1 cellular context compared by ENCODE assay signal in the genomic region with DNA sequence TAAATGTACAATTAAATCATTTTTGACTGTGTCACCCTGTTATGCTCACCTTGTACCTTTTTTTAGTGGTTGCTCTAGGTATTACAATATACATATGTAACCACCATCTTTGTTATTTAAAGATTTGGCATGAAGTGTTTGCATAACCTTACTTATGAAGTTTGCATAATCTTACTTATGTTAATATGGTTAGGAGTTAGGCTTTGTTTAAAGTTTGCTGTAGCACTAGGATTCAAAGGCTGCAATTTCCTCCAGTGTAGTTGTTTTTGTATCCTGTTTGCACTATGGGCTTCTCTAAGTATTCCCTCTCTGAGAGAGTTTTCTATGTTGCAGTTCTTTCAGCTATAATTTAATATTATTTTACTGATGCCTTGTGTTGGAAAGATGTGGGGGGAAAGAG.
TF ChIP-seq lines count a peak whose summit lies in the region.

No MANE protein-coding gene starts in this region.

TF ChIP-seq in HepG2, 621 proteins besides CTCF, POLR2A, EP300 and RAD21:
- TF ChIP-seq CENPX (CRISPR knock-in tag; IDR thresholded peaks at IDR 0.05) (no peak), TGIF2 (CRISPR knock-in tag; IDR thresholded peaks at IDR 0.05) (no peak), ZNF547 (CRISPR knock-in tag; IDR thresholded peaks at IDR 0.05) (no peak), ZNF737 (CRISPR knock-in tag; IDR thresholded peaks at IDR 0.05; ENCODE audit: borderline replicate concordance) (no peak), ZNF761 (CRISPR knock-in tag; conservative IDR thresholded peaks at IDR 0.05) (no peak), ZNF468 (CRISPR knock-in tag; IDR thresholded peaks at IDR 0.05) (no peak)
- TF ChIP-seq, protein P1, sequence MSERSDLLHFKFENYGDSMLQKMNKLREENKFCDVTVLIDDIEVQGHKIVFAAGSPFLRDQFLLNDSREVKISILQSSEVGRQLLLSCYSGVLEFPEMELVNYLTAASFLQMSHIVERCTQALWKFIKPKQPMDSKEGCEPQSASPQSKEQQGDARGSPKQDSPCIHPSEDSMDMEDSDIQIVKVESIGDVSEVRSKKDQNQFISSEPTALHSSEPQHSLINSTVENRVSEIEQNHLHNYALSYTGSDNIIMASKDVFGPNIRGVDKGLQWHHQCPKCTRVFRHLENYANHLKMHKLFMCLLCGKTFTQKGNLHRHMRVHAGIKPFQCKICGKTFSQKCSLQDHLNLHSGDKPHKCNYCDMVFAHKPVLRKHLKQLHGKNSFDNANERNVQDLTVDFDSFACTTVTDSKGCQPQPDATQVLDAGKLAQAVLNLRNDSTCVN (CRISPR knock-in tag; IDR thresholded peaks at IDR 0.05; ENCODE audit: borderline replicate concordance) = no peak
- TF ChIP-seq, protein P2, sequence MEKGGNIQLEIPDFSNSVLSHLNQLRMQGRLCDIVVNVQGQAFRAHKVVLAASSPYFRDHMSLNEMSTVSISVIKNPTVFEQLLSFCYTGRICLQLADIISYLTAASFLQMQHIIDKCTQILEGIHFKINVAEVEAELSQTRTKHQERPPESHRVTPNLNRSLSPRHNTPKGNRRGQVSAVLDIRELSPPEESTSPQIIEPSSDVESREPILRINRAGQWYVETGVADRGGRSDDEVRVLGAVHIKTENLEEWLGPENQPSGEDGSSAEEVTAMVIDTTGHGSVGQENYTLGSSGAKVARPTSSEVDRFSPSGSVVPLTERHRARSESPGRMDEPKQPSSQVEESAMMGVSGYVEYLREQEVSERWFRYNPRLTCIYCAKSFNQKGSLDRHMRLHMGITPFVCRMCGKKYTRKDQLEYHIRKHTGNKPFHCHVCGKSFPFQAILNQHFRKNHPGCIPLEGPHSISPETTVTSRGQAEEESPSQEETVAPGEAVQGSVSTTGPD (CRISPR knock-in tag; IDR thresholded peaks at IDR 0.05) = no peak
- TF ChIP-seq, protein P3, sequence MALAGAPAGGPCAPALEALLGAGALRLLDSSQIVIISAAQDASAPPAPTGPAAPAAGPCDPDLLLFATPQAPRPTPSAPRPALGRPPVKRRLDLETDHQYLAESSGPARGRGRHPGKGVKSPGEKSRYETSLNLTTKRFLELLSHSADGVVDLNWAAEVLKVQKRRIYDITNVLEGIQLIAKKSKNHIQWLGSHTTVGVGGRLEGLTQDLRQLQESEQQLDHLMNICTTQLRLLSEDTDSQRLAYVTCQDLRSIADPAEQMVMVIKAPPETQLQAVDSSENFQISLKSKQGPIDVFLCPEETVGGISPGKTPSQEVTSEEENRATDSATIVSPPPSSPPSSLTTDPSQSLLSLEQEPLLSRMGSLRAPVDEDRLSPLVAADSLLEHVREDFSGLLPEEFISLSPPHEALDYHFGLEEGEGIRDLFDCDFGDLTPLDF (CRISPR knock-in tag; IDR thresholded peaks at IDR 0.05) = no peak
- TF ChIP-seq, protein P4, sequence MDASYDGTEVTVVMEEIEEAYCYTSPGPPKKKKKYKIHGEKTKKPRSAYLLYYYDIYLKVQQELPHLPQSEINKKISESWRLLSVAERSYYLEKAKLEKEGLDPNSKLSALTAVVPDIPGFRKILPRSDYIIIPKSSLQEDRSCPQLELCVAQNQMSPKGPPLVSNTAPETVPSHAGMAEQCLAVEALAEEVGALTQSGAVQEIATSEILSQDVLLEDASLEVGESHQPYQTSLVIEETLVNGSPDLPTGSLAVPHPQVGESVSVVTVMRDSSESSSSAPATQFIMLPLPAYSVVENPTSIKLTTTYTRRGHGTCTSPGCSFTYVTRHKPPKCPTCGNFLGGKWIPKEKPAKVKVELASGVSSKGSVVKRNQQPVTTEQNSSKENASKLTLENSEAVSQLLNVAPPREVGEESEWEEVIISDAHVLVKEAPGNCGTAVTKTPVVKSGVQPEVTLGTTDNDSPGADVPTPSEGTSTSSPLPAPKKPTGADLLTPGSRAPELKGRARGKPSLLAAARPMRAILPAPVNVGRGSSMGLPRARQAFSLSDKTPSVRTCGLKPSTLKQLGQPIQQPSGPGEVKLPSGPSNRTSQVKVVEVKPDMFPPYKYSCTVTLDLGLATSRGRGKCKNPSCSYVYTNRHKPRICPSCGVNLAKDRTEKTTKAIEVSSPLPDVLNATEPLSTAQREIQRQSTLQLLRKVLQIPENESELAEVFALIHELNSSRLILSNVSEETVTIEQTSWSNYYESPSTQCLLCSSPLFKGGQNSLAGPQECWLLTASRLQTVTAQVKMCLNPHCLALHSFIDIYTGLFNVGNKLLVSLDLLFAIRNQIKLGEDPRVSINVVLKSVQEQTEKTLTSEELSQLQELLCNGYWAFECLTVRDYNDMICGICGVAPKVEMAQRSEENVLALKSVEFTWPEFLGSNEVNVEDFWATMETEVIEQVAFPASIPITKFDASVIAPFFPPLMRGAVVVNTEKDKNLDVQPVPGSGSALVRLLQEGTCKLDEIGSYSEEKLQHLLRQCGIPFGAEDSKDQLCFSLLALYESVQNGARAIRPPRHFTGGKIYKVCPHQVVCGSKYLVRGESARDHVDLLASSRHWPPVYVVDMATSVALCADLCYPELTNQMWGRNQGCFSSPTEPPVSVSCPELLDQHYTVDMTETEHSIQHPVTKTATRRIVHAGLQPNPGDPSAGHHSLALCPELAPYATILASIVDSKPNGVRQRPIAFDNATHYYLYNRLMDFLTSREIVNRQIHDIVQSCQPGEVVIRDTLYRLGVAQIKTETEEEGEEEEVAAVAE (CRISPR knock-in tag; IDR thresholded peaks at IDR 0.05; ENCODE audit: borderline replicate concordance) = no peak
- TF ChIP-seq, protein P5, sequence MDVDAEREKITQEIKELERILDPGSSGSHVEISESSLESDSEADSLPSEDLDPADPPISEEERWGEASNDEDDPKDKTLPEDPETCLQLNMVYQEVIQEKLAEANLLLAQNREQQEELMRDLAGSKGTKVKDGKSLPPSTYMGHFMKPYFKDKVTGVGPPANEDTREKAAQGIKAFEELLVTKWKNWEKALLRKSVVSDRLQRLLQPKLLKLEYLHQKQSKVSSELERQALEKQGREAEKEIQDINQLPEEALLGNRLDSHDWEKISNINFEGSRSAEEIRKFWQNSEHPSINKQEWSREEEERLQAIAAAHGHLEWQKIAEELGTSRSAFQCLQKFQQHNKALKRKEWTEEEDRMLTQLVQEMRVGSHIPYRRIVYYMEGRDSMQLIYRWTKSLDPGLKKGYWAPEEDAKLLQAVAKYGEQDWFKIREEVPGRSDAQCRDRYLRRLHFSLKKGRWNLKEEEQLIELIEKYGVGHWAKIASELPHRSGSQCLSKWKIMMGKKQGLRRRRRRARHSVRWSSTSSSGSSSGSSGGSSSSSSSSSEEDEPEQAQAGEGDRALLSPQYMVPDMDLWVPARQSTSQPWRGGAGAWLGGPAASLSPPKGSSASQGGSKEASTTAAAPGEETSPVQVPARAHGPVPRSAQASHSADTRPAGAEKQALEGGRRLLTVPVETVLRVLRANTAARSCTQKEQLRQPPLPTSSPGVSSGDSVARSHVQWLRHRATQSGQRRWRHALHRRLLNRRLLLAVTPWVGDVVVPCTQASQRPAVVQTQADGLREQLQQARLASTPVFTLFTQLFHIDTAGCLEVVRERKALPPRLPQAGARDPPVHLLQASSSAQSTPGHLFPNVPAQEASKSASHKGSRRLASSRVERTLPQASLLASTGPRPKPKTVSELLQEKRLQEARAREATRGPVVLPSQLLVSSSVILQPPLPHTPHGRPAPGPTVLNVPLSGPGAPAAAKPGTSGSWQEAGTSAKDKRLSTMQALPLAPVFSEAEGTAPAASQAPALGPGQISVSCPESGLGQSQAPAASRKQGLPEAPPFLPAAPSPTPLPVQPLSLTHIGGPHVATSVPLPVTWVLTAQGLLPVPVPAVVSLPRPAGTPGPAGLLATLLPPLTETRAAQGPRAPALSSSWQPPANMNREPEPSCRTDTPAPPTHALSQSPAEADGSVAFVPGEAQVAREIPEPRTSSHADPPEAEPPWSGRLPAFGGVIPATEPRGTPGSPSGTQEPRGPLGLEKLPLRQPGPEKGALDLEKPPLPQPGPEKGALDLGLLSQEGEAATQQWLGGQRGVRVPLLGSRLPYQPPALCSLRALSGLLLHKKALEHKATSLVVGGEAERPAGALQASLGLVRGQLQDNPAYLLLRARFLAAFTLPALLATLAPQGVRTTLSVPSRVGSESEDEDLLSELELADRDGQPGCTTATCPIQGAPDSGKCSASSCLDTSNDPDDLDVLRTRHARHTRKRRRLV (CRISPR knock-in tag; IDR thresholded peaks at IDR 0.05) = no peak
- TF ChIP-seq, protein P6, sequence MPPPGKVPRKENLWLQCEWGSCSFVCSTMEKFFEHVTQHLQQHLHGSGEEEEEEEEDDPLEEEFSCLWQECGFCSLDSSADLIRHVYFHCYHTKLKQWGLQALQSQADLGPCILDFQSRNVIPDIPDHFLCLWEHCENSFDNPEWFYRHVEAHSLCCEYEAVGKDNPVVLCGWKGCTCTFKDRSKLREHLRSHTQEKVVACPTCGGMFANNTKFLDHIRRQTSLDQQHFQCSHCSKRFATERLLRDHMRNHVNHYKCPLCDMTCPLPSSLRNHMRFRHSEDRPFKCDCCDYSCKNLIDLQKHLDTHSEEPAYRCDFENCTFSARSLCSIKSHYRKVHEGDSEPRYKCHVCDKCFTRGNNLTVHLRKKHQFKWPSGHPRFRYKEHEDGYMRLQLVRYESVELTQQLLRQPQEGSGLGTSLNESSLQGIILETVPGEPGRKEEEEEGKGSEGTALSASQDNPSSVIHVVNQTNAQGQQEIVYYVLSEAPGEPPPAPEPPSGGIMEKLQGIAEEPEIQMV (CRISPR knock-in tag; IDR thresholded peaks at IDR 0.05; ENCODE audit: low read depth) = no peak
- TF ChIP-seq, protein P7, sequence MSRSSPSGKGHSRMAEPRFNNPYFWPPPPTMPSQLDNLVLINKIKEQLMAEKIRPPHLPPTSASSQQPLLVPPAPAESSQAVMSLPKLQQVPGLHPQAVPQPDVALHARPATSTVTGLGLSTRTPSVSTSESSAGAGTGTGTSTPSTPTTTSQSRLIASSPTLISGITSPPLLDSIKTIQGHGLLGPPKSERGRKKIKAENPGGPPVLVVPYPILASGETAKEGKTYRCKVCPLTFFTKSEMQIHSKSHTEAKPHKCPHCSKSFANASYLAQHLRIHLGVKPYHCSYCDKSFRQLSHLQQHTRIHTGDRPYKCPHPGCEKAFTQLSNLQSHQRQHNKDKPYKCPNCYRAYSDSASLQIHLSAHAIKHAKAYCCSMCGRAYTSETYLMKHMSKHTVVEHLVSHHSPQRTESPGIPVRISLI (CRISPR knock-in tag; IDR thresholded peaks at IDR 0.05; ENCODE audit: borderline replicate concordance) = no peak
- TF ChIP-seq, protein P8, sequence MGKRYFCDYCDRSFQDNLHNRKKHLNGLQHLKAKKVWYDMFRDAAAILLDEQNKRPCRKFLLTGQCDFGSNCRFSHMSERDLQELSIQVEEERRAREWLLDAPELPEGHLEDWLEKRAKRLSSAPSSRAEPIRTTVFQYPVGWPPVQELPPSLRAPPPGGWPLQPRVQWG (CRISPR knock-in tag; IDR thresholded peaks at IDR 0.05; ENCODE audit: borderline replicate concordance, low read depth) = no peak
- TF ChIP-seq, protein P9, sequence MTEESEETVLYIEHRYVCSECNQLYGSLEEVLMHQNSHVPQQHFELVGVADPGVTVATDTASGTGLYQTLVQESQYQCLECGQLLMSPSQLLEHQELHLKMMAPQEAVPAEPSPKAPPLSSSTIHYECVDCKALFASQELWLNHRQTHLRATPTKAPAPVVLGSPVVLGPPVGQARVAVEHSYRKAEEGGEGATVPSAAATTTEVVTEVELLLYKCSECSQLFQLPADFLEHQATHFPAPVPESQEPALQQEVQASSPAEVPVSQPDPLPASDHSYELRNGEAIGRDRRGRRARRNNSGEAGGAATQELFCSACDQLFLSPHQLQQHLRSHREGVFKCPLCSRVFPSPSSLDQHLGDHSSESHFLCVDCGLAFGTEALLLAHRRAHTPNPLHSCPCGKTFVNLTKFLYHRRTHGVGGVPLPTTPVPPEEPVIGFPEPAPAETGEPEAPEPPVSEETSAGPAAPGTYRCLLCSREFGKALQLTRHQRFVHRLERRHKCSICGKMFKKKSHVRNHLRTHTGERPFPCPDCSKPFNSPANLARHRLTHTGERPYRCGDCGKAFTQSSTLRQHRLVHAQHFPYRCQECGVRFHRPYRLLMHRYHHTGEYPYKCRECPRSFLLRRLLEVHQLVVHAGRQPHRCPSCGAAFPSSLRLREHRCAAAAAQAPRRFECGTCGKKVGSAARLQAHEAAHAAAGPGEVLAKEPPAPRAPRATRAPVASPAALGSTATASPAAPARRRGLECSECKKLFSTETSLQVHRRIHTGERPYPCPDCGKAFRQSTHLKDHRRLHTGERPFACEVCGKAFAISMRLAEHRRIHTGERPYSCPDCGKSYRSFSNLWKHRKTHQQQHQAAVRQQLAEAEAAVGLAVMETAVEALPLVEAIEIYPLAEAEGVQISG (CRISPR knock-in tag; IDR thresholded peaks at IDR 0.05) = no peak
